Comparison of ENCODE assay signal across 3 cellular contexts in genomic region chr15:75693028-75693427, GRCh38. TPM values are rescaled to one million over a fixed set of nuclear protein-coding genes. Genes with fewer than 3 reads are reported as not detected.
"Had no signal": no experiment of that assay in that cellular context is flagged by ENCODE, and none has a peak within 500 bp of the region (broad histone marks: within the 10 kb centered on the region; RNA-seq: fewer than 3 reads in every experiment).

No MANE protein-coding gene starts in this region.

RNA-seq across cellular contexts. Expression of gene CSPG4, which starts 19.6 kb away (rescaled TPM):
- total RNA-seq: endothelial cell of umbilical vein; naive thymus-derived CD4-positive, alpha-beta T cell; T-helper 1 cell treated with Interleukin-12 subunit alpha and Interleukin-12 subunit beta and Interleukin-4 antibody, amounts not matched to agents 30 ng/mL and 1 ng/mL, for 36 hours had no signal
- polyA plus RNA-seq: endothelial cell of umbilical vein; naive thymus-derived CD4-positive, alpha-beta T cell had no signal
